1 cellular context compared by ENCODE assay signal in the genomic region with DNA sequence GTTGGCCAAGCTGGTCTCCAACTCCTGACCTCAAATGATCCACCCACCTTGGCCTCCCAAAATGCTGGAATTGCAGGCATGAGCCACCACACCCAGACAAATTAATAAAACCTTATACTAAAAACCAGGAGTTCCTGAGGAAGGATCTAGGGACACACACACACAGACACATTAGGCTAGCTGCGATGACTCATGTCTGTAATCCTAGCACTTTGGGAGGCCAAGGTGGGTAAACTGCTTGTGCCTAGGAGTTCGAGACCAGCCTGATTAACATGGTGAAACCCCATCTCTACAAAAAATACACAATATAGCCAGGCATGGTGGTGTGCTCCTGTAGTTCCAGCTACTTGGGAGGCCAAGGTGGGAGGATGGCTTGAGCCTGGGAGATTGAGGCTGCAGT.
TF ChIP-seq lines count a peak whose summit lies in the region.

No MANE protein-coding gene starts in this region.

TF ChIP-seq in HepG2, 621 proteins besides CTCF, POLR2A, EP300 and RAD21:
- TF ChIP-seq FOSL2 (CRISPR knock-in tag; IDR thresholded peaks at IDR 0.05) = peak; percentile 37
